In genomic region chr2:120889936-120890335, GRCh38 we compare ENCODE assay signal across 7 cellular contexts.
"Had no signal": no experiment of that assay in that cellular context is flagged by ENCODE, and none has a peak within 500 bp of the region (broad histone marks: within the 10 kb centered on the region; RNA-seq: fewer than 3 reads in every experiment).

No MANE protein-coding gene starts in this region.

- H3K4me2 ChIP-seq: GM23338 had no signal

- H3K4me3 Mint-ChIP-seq: GM23338 had no signal

- H3K27ac Mint-ChIP-seq: GM23338 had no signal

- H2AFZ ChIP-seq: GM23338 had no signal

- ATAC-seq: GM23338, HCT116 had no signal

- DNase-seq: H7, IMR-90, KBM-7 had no signal

- H3K9me3 Mint-ChIP-seq: GM23338 had no signal

- H3K9me3 ChIP-seq: HAP-1 had no signal

- H3K36me3 ChIP-seq: HAP-1 had no signal

- H3K4me3 ChIP-seq: GM23338, HAP-1 had no signal

- FAIRE-seq: HTR-8/SVneo had no signal
